In genomic region chr5:132460835-132461230, GRCh38 we compare ENCODE assay signal across 17 cellular contexts. TPM values are rescaled to one million over a fixed set of nuclear protein-coding genes. Genes with fewer than 3 reads are reported as not detected.
A peak's percentile ranks its signal among the peaks of the same experiment; 100 is the strongest.
DNase-seq lines count a peak whose midpoint lies in the region; ATAC-seq, FAIRE-seq and TF ChIP-seq lines count a peak whose summit lies in the region.
"Had no signal": no experiment of that assay in that cellular context is flagged by ENCODE, and none has a peak within 500 bp of the region (broad histone marks: within the 10 kb centered on the region; RNA-seq: fewer than 3 reads in every experiment).

No MANE protein-coding gene starts in this region.

- CTCF ChIA-PET in GM12878 (lab: Yijun Ruan, JAX), result interaction anchor here (7.4 kb wide), 1 partner anchor 34 kb away, joined by 89 read pairs; no protein-coding TSS in a partner anchor

- H3K36me3 ChIP-seq in GM12878 (ENCODE audit: control insufficient read depth in 2 of 2, insufficient read depth in 2 of 2, low read length in 1 of 2), result peaks cover 5 to 22% of the 10 kb centered on the region in 2 experiments; a peak in 3 of 4 replicates
- H3K36me3 ChIP-seq in neutrophil, result no peaks in the 10 kb centered on the region
- H3K36me3 ChIP-seq in neuronal stem cell (replicated peaks in 1 of 2; ENCODE audit: control insufficient read depth in 2 of 2, insufficient read depth in 2 of 2, low read length in 2 of 2), result no peaks in the 10 kb centered on the region
- peaks cover 0 to 3% of the 10 kb centered on the region in 2 donors for H3K36me3 ChIP-seq in aorta (ENCODE audit: control insufficient read depth in 1 of 2, insufficient read depth in 2 of 2, low read length in 1 of 2)
- H3K36me3 ChIP-seq: SJSA1, WERI-Rb-1 had no signal

- no peak overlapping the region for H3K18ac ChIP-seq in neuronal stem cell (ENCODE audit: low read length)

- TF ChIP-seq EP300 in GM12878 (IDR thresholded peaks at IDR 0.05; ENCODE audit: borderline replicate concordance in 1 of 2, control insufficient read depth in 1 of 2, low read depth in 2 of 2, low read length in 2 of 2), result no peak

- no peak overlapping the region for H3K14ac ChIP-seq in neuronal stem cell (ENCODE audit: low read length)

- TF ChIP-seq POLR2A in GM19193 (IDR thresholded peaks at IDR 0.05; ENCODE audit: extremely low read depth, insufficient read depth, insufficient read length) (peak; percentile 5), GM12878 (IDR thresholded peaks at IDR 0.05; ENCODE audit: low read depth, low read length) (peak; percentile 38; the same call in 1 of the 2 replicates)

- H4K8ac ChIP-seq in neuronal stem cell (ENCODE audit: low read depth, low read length), result no peak overlapping the region

- intact Hi-C loops in activated CD4-positive, alpha-beta T cell treated with anti-CD3 and anti-CD28 coated beads, Interleukin-2, amount 10 ng/mL, durations not matched to agents 24 days and 14 days (cut with micrococcal nuclease), result no loop called here
- intact Hi-C loops in GM12878 (cut with micrococcal nuclease; ENCODE audit: unreplicated experiment) (no loop called here), head of caudate nucleus (cut with DNase I) (no loop called here), aorta (cut with DNase I) (no loop called here)

- POLR2A ChIA-PET in GM12878 (lab: Charles Lee), result interaction anchor here (8.0 to 8.2 kb wide), 3 partner anchors 21 to 29 kb away, joined by 71 to 76 read pairs (median 73); partner anchors contain the start of gene IRF1

- peaks cover 27% of the 10 kb centered on the region for H3K36me3 Mint-ChIP-seq in activated CD4-positive, alpha-beta T cell treated with anti-CD3 and anti-CD28 coated beads, Interleukin-2, amount 10 ng/mL, durations not matched to agents 24 days and 14 days (ENCODE audit: low read depth)

- no peak for DNase-seq in activated CD4-positive, alpha-beta T cell treated with anti-CD3 and anti-CD28 coated beads, Interleukin-2, amount 10 ng/mL, durations not matched to agents 24 days and 14 days
- no peak for DNase-seq in activated CD4-positive, alpha-beta T cell treated with anti-CD3 and anti-CD28 coated beads, Interleukin-2, amount 50 U/mL, for 48 hours
- DNase-seq in GM12878 (ENCODE audit: low read depth, low spot score) (no peak), neuronal stem cell (ENCODE audit: low spot score) (no peak), head of caudate nucleus (no peak), aorta (no peak)
- DNase-seq: Caco-2; mammary epithelial cell; NCI-H2227 treated with DMSO at 0.1 percent for 48 hours; nucleus accumbens; stimulated activated naive CD4-positive, alpha-beta T cell treated with Interleukin-2 at 50 U/mL for 16 hours; WERI-Rb-1 had no signal

- H2BK12ac ChIP-seq in neuronal stem cell (ENCODE audit: low read length), result no peak overlapping the region

- no peaks in the 10 kb centered on the region for H3K79me1 ChIP-seq in neuronal stem cell (ENCODE audit: low read depth, low read length)

- H3K9ac ChIP-seq in GM12878 (ENCODE audit: control insufficient read depth, insufficient read depth, low read length) (no peak overlapping the region), neuronal stem cell (ENCODE audit: low read depth, low read length, poor library complexity) (no peak overlapping the region)

- no peak overlapping the region for H3K23ac ChIP-seq in neuronal stem cell (ENCODE audit: low read depth, low read length, poor library complexity)

- H2BK120ac ChIP-seq in neuronal stem cell (ENCODE audit: low read depth, low read length), result no peak overlapping the region

- no peaks in the 10 kb centered on the region for H4K20me1 ChIP-seq in GM12878 (ENCODE audit: control insufficient read depth, insufficient read depth)

- no TSS peak for BruUV-seq in GM12878 (replicated peaks; lab: Mats Ljungman, UMichigan)

- H3K27me3 ChIP-seq in GM12878 (replicated peaks in 1 of 2; ENCODE audit: control insufficient read depth in 2 of 2, insufficient read depth in 2 of 2, low read length in 1 of 2) (no peaks in the 10 kb centered on the region), neutrophil (no peaks in the 10 kb centered on the region), neuronal stem cell (ENCODE audit: control insufficient read depth in 3 of 3, insufficient read depth in 3 of 3, low read depth in 1 of 3, low read length in 3 of 3) (no peaks in the 10 kb centered on the region), aorta (ENCODE audit: control insufficient read depth in 1 of 2, insufficient read depth in 2 of 2, low read length in 1 of 2) (no peaks in the 10 kb centered on the region)
- H3K27me3 ChIP-seq: body of pancreas, SJSA1 had no signal

- peak overlapping the region; percentile 64 for H3K27ac Mint-ChIP-seq in activated CD4-positive, alpha-beta T cell treated with anti-CD3 and anti-CD28 coated beads, Interleukin-2, amount 10 ng/mL, durations not matched to agents 24 days and 14 days

- no peak overlapping the region for H3K4me3 ChIP-seq in GM12878
- H3K4me3 ChIP-seq in neutrophil (ENCODE audit: low read depth in 1 of 2, low read length in 1 of 2), result peak overlapping the region; percentile 40 to 54
- H3K4me3 ChIP-seq in neuronal stem cell (ENCODE audit: low read length in 2 of 2), result no peak overlapping the region
- no peak overlapping the region for H3K4me3 ChIP-seq in aorta (ENCODE audit: low read length in 2 of 2)
- H3K4me3 ChIP-seq: A549, body of pancreas, SJSA1 had no signal

- peaks cover 13% of the 10 kb centered on the region for H3K79me2 ChIP-seq in GM12878 (ENCODE audit: control insufficient read depth, insufficient read depth, low read length)

- in situ Hi-C loops in GM12878 (cut with MboI), result no loop called here

- RAD21 ChIA-PET in GM12878 (lab: Charles Lee; ENCODE audit: unreplicated experiment), result interaction anchor here (5.3 kb wide), 1 partner anchor 19 kb away, joined by 45 read pairs; no protein-coding TSS in a partner anchor

- no peaks in the 10 kb centered on the region for H3K9me3 Mint-ChIP-seq in activated CD4-positive, alpha-beta T cell treated with anti-CD3 and anti-CD28 coated beads, Interleukin-2, amount 10 ng/mL, durations not matched to agents 24 days and 14 days

- H2AK5ac ChIP-seq in neuronal stem cell (ENCODE audit: low read depth, low read length), result no peak overlapping the region

- H3K4me2 ChIP-seq in GM12878 (ENCODE audit: control insufficient read depth, insufficient read depth), result no peak overlapping the region
- H3K4me2 ChIP-seq in neuronal stem cell (ENCODE audit: insufficient read depth, low read length, poor library complexity, severe bottlenecking), result no peak overlapping the region
- H3K4me2 ChIP-seq: A549 had no signal

- no peak for TF ChIP-seq RAD21 in GM12878 (IDR thresholded peaks at IDR 0.05; ENCODE audit: insufficient read depth, low read depth, low read length)

- H3K4me1 Mint-ChIP-seq in activated CD4-positive, alpha-beta T cell treated with anti-CD3 and anti-CD28 coated beads, Interleukin-2, amount 10 ng/mL, durations not matched to agents 24 days and 14 days, result peaks cover 87% of the 10 kb centered on the region

- no peak overlapping the region for H3K4ac ChIP-seq in neuronal stem cell (ENCODE audit: low read length)

- H3K4me3 Mint-ChIP-seq in activated CD4-positive, alpha-beta T cell treated with anti-CD3 and anti-CD28 coated beads, Interleukin-2, amount 10 ng/mL, durations not matched to agents 24 days and 14 days, result peak overlapping the region; percentile 3

- no peaks in the 10 kb centered on the region for H3K27me3 Mint-ChIP-seq in activated CD4-positive, alpha-beta T cell treated with anti-CD3 and anti-CD28 coated beads, Interleukin-2, amount 10 ng/mL, durations not matched to agents 24 days and 14 days

- TF ChIP-seq CTCF in GM12878 (IDR thresholded peaks at IDR 0.05 in 2 of 3, conservative IDR thresholded peaks at IDR 0.05 in 1 of 3; ENCODE audit: control insufficient read depth in 2 of 3, extremely low read depth in 1 of 3, insufficient read depth in 1 of 3, low read depth in 3 of 3, low read length in 3 of 3) (no peak), neutrophil (IDR thresholded peaks at IDR 0.05) (no peak)

- no peak overlapping the region for H2BK5ac ChIP-seq in neuronal stem cell (ENCODE audit: low read length)

- no peak overlapping the region for H2AFZ ChIP-seq in GM12878 (ENCODE audit: control insufficient read depth, low read depth, low read length)
- no peak overlapping the region for H2AFZ ChIP-seq in neuronal stem cell (ENCODE audit: low read length)

- 70% methylated on average over 4 of the region's 4 CpGs for WGBS in GM12878 (ENCODE audit: insufficient coverage, insufficient replicate concordance, low lambda C conversion rate, missing lambda C conversion rate)
- no CpG with 5 or more reads among the region's 4 CpGs for WGBS in neuronal stem cell (ENCODE audit: extremely low coverage in 2 of 2, insufficient read length in 2 of 2, insufficient replicate concordance in 1 of 2), 2 donors
- WGBS in aorta, 2 donors, result 67 to 80% methylated on average over 4 of the region's 4 CpGs

- no peaks in the 10 kb centered on the region for H3K9me3 ChIP-seq in GM12878 (replicated peaks; ENCODE audit: control insufficient read depth, insufficient read depth, low read length)
- H3K9me3 ChIP-seq in neutrophil, result no peaks in the 10 kb centered on the region
- H3K9me3 ChIP-seq in neuronal stem cell (replicated peaks in 1 of 2; ENCODE audit: control insufficient read depth in 2 of 2, insufficient read depth in 1 of 2, low read depth in 1 of 2, low read length in 2 of 2), result no peaks in the 10 kb centered on the region
- H3K9me3 ChIP-seq in aorta (ENCODE audit: control insufficient read depth, low read length), result no peaks in the 10 kb centered on the region
- H3K9me3 ChIP-seq: A549, body of pancreas, Caco-2, SJSA1 had no signal

- no peak for FAIRE-seq in GM12878 (lab: Jason Lieb, UNC)
- FAIRE-seq: A549 had no signal

- no peak overlapping the region for H2BK15ac ChIP-seq in neuronal stem cell (ENCODE audit: low read length)

- ATAC-seq in GM12878 (no peak), aorta (ENCODE audit: low FRiP score) (no peak)
- ATAC-seq: body of pancreas had no signal

- SMC1A ChIA-PET in GM12878 (lab: Charles Lee; ENCODE audit: uncharacterized antibody, unreplicated experiment), result interaction anchor here (1.2 kb wide), 1 partner anchor 45 kb away, joined by 3 read pairs; no protein-coding TSS in a partner anchor

- H3K27ac ChIP-seq in GM12878 (ENCODE audit: control insufficient read depth, insufficient read depth) (no peak overlapping the region), neutrophil (peak overlapping the region; percentile 100), neuronal stem cell (replicated peaks; ENCODE audit: low read length) (no peak overlapping the region), aorta (ENCODE audit: low read depth in 1 of 2, low read length in 2 of 2) (no peak overlapping the region)
- H3K27ac ChIP-seq: body of pancreas, WERI-Rb-1 had no signal

- H3K4me1 ChIP-seq in GM12878 (ENCODE audit: control insufficient read depth, insufficient read depth, low read length), result peaks cover 78% of the 10 kb centered on the region
- H3K4me1 ChIP-seq in neutrophil (ENCODE audit: control insufficient read depth in 1 of 2, insufficient read depth in 1 of 2, low read depth in 1 of 2, low read length in 1 of 2), result peaks cover 100% of the 10 kb centered on the region in 2 experiments
- peaks cover 2 to 12% of the 10 kb centered on the region in 2 donors for H3K4me1 ChIP-seq in neuronal stem cell (ENCODE audit: control insufficient read depth in 2 of 2, insufficient read depth in 1 of 2, low read depth in 1 of 2, low read length in 2 of 2)
- no peaks in the 10 kb centered on the region for H3K4me1 ChIP-seq in aorta (ENCODE audit: control insufficient read depth in 1 of 2, insufficient read depth in 2 of 2, low read length in 2 of 2)

- no peak overlapping the region for H4K91ac ChIP-seq in neuronal stem cell (ENCODE audit: low read depth, low read length, poor library complexity)

RNA-seq across cellular contexts. Expression of gene IRF1, which starts 29.7 kb away (rescaled TPM):
- total RNA-seq in activated CD4-positive, alpha-beta T cell treated with anti-CD3 and anti-CD28 coated beads, Interleukin-2, amount 10 ng/mL, durations not matched to agents 24 days and 14 days, result 167 and 181 TPM in 2 replicates
- total RNA-seq in GM12878 (2013; cell fraction: nucleolus; rRNA removed), result 216 and 219 TPM in 2 replicates
- 29.9 and 30.5 TPM in 2 replicates for total RNA-seq in GM12878 (2014; rRNA removed)
- total RNA-seq in GM12878 (2014; rRNA removed; fragmentation: Illumina TruSeq; extraction: Trizol), result 41.9 and 45.3 TPM in 2 replicates
- total RNA-seq in GM12878 (2021), result 68.0 and 74.1 TPM in 2 replicates
- polyA plus RNA-seq in GM12878 (2011; ENCODE audit: low read depth), result 19.0 TPM
- polyA plus RNA-seq in GM12878 (2011; rRNA removed), result 37.5 and 50.7 TPM in 2 replicates
- polyA plus RNA-seq in GM12878 (2011; cell fraction: cytosol; rRNA removed), result 60.7 and 77.3 TPM in 2 replicates
- 156 and 160 TPM in 2 replicates for polyA plus RNA-seq in GM12878 (2011; cell fraction: nucleus; rRNA removed)
- polyA plus RNA-seq in GM12878 (2012), result 32.8 and 47.6 TPM in 2 replicates
- 45.9 and 48.6 TPM in 2 replicates for polyA plus RNA-seq in GM12878 (2014; fragmentation: Illumina TruSeq; extraction: Trizol)
- 10 to 100 TPM in 1 of 2 experiments, 1 to 10 TPM in 1; 6.9 to 14.0 TPM for polyA plus RNA-seq in GM12878 (2014; fragmentation: Nextera tagmentation; extraction: Ambion mirVana)
- polyA plus RNA-seq in GM12878 (2014; rRNA removed), result 55.9 and 56.1 TPM in 2 replicates
- polyA plus RNA-seq in GM12878 (2016; fragmentation: Nextera tagmentation; extraction: Ambion mirVana), result 10 to 100 TPM; 62.1 to 65.0 TPM
- polyA minus RNA-seq in GM12878 (2011; rRNA and poly(A)+ RNA removed), result 171 and 202 TPM in 2 replicates
- 47.0 and 51.0 TPM in 2 replicates for polyA minus RNA-seq in GM12878 (2011; cell fraction: cytosol; rRNA and poly(A)+ RNA removed)
- polyA minus RNA-seq in GM12878 (2011; cell fraction: nucleus; rRNA and poly(A)+ RNA removed), result 234 and 331 TPM in 2 replicates
- polyA plus RNA-seq in neuronal stem cell (2013, experiment 1 of 2), result 1.4 TPM
- 1.5 TPM for polyA plus RNA-seq in neuronal stem cell (2013, experiment 2 of 2)
- 10 to 100 TPM; 26.8 to 36.1 TPM for total RNA-seq in aorta
- 10 to 100 TPM; 12.9 to 13.1 TPM for polyA plus RNA-seq in aorta

Comparison
In these comparisons a context has a peak if more than half of its experiments do, and no peak if none do; other contexts are left out.
1. H3K4me3 ChIP-seq: peak in neutrophil (2 of 2); none in GM12878 (single experiment), neuronal stem cell (0 of 2) and aorta (0 of 2).